In genomic region chr15:90223441-90224165, GRCh38 we compare ENCODE assay signal across 27 cellular contexts. TPM values are rescaled to one million over a fixed set of nuclear protein-coding genes. Genes with fewer than 3 reads are reported as not detected.
"Had no signal": no experiment of that assay in that cellular context is flagged by ENCODE, and none has a peak within 500 bp of the region (broad histone marks: within the 10 kb centered on the region; RNA-seq: fewer than 3 reads in every experiment).

No MANE protein-coding gene starts in this region.

- DNase-seq: activated CD4-positive, alpha-beta T cell treated with anti-CD3 and anti-CD28 coated beads for 1 hour; activated CD4-positive, alpha-beta T cell treated with anti-CD3 and anti-CD28 coated beads, Interleukin-2, amount 10 ng/mL, durations not matched to agents 7 days and 5 days; activated CD8-positive, alpha-beta T cell treated with anti-CD3 and anti-CD28 coated beads for 36 hours; activated naive CD8-positive, alpha-beta T cell treated with anti-CD3 and anti-CD28 coated beads, Interleukin-2, amount 50 U/mL, for 24 hours; activated T-cell treated with anti-CD3 and anti-CD28 coated beads, Interleukin-2, amount 50 U/mL, for 4 hours; amygdala; endodermal cell; foreskin fibroblast; heart left ventricle; naive thymus-derived CD8-positive, alpha-beta T cell; occipital lobe; stimulated activated CD4-positive, alpha-beta T cell treated with anti-CD3 and anti-CD28 coated beads, Interleukin-1b, Interleukin-23, amount 100 ng/mL, for 48 hours; stimulated activated CD4-positive, alpha-beta T cell treated with anti-CD3 and anti-CD28 coated beads, Interleukin-4, amount 100 ng/mL, for 4 hours; stimulated activated CD8-positive, alpha-beta memory T cell treated with anti-CD3 and anti-CD28 coated beads, Interleukin-4, amount 100 ng/mL, for 48 hours; stimulated activated naive B cell treated with anti-CD40 and anti-IgM and Interleukin-4, amounts not matched to agents 10 μg/mL and 1 μg/mL and 100 μg/mL, for 72 hours; stomach; T-helper 17 cell; T1000; thyroid gland; upper lobe of left lung had no signal

- H3K27me3 ChIP-seq: heart left ventricle, right atrium auricular region, stomach, thyroid gland, upper lobe of left lung had no signal

- H3K27ac ChIP-seq: heart left ventricle, right atrium auricular region, stomach, upper lobe of left lung had no signal

- FAIRE-seq: bronchial epithelial cell had no signal

- H3K9me3 ChIP-seq: heart left ventricle, right atrium auricular region, stomach, thyroid gland, upper lobe of left lung had no signal

- H3K4me3 ChIP-seq: heart left ventricle, right atrium auricular region, smooth muscle cell, stomach, thyroid gland, upper lobe of left lung had no signal

- ATAC-seq: activated CD8-positive, alpha-beta T cell treated with anti-CD3 and anti-CD28 coated beads for 36 hours; activated naive CD8-positive, alpha-beta T cell treated with anti-CD3 and anti-CD28 coated beads, Interleukin-2, amount 50 U/mL, for 24 hours; activated T-cell treated with anti-CD3 and anti-CD28 coated beads, Interleukin-2, amount 50 U/mL, for 4 hours; activated T-helper 17 cell treated with anti-CD3 and anti-CD28 coated beads, Interleukin-2, amount 50 U/mL, for 72 hours; heart left ventricle; naive thymus-derived CD8-positive, alpha-beta T cell; stimulated activated naive B cell treated with anti-CD40 and anti-IgM and Interleukin-4, amounts not matched to agents 10 μg/mL and 1 μg/mL and 100 μg/mL, for 72 hours; T-helper 17 cell had no signal

- H3K4me2 ChIP-seq: smooth muscle cell had no signal

RNA-seq across cellular contexts. Expression of gene TTLL13, which starts 25.8 kb away (rescaled TPM):
- total RNA-seq: esophagus mucosa, kidney epithelial cell, pulmonary artery endothelial cell, right atrium auricular region, stomach had no signal
- polyA plus RNA-seq: naive thymus-derived CD8-positive, alpha-beta T cell had no signal
